ENCODE assay signal across 4 cellular contexts in genomic region chr7:144367250-144367649, GRCh38. TPM values are rescaled to one million over a fixed set of nuclear protein-coding genes. Genes with fewer than 3 reads are reported as not detected.
"Had no signal": no experiment of that assay in that cellular context is flagged by ENCODE, and none has a peak within 500 bp of the region (broad histone marks: within the 10 kb centered on the region; RNA-seq: fewer than 3 reads in every experiment).

No MANE protein-coding gene starts in this region.

RNA-seq across cellular contexts. Expression of gene NOBOX, which starts 36.2 kb away (rescaled TPM):
- total RNA-seq: LHCN-M2, M059J, MCF 10A, NCI-H460 had no signal

RNA-seq across cellular contexts. Expression of gene OR2A1, which starts 55.0 kb away (rescaled TPM):
- total RNA-seq: LHCN-M2, MCF 10A, NCI-H460 had no signal
